In the genomic region with DNA sequence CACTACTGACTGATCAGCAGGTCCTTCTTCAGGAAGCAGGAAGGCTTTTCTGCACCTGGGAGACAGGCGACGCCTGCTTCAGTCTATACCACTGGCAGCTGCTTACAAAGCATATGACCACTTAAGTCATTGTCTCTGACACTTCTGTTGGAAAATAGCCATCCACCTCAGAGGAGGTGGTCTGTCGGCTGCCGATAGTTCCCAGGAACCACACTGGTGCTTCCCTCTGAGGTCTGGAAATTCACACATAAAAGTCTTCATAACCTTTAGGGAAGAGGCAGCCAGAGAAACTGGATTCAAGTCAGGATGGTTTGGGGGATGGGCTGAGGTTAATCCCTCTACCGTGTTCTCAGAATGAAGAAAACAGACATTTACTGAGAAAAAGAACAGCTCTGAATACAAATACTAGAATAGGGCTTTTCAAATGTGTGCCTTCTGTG, we compare ENCODE assay signal across 1 cellular context.
TF ChIP-seq lines count a peak whose summit lies in the region.

No MANE protein-coding gene starts in this region.

TF ChIP-seq in HepG2, 621 proteins besides CTCF, POLR2A, EP300 and RAD21:
- TF ChIP-seq ZNF431 (CRISPR knock-in tag; IDR thresholded peaks at IDR 0.05; ENCODE audit: borderline replicate concordance, low read depth) (no peak), CBFB (CRISPR knock-in tag; IDR thresholded peaks at IDR 0.05) (no peak), KLF16 (CRISPR knock-in tag; IDR thresholded peaks at IDR 0.05) (no peak), GTF2F1 (IDR thresholded peaks at IDR 0.05; ENCODE audit: low read length) (no peak), SMAD3 (CRISPR knock-in tag; IDR thresholded peaks at IDR 0.05) (no peak), ZNF160 (CRISPR knock-in tag; IDR thresholded peaks at IDR 0.05) (no peak), TFDP1 (CRISPR knock-in tag; IDR thresholded peaks at IDR 0.05; ENCODE audit: borderline replicate concordance) (no peak), ZNF850 (CRISPR knock-in tag; conservative IDR thresholded peaks at IDR 0.05) (no peak), ZNF644 (CRISPR knock-in tag; IDR thresholded peaks at IDR 0.05; ENCODE audit: low read depth) (no peak), ZNF180 (CRISPR knock-in tag; IDR thresholded peaks at IDR 0.05; ENCODE audit: borderline replicate concordance, low read depth) (no peak), TBX3 (IDR thresholded peaks at IDR 0.05; ENCODE audit: borderline replicate concordance) (no peak), HOXA5 (CRISPR knock-in tag; IDR thresholded peaks at IDR 0.05) (no peak)
